ENCODE assay signal across 18 cellular contexts in genomic region chr7:133477786-133478185, GRCh38.
DNase-seq lines count a peak whose midpoint lies in the region; ATAC-seq and TF ChIP-seq lines count a peak whose summit lies in the region.
"Had no signal": no experiment of that assay in that cellular context is flagged by ENCODE, and none has a peak within 500 bp of the region (broad histone marks: within the 10 kb centered on the region; RNA-seq: fewer than 3 reads in every experiment).

No MANE protein-coding gene starts in this region.

- no peak for ATAC-seq in natural killer cell
- ATAC-seq in natural killer cell treated with Interleukin-12 subunit alpha and Interleukin-12 subunit beta and Interleukin-15 and Interleukin-18, amount 100 ng/mL, for 72 hours = no peak
- ATAC-seq in effector memory CD8-positive, alpha-beta T cell (replicated peaks) = no peak
- ATAC-seq in stimulated activated naive CD8-positive, alpha-beta T cell treated with anti-CD3 and anti-CD28 coated beads, Interleukin-15, Interleukin-2, amounts not matched to agents 100 U/mL and 50 U/mL, for 24 hours = no peak
- ATAC-seq: HepG2 had no signal

- H3K4me3 Mint-ChIP-seq in natural killer cell = no peak overlapping the region
- H3K4me3 Mint-ChIP-seq in natural killer cell treated with Interleukin-12 subunit alpha and Interleukin-12 subunit beta and Interleukin-15 and Interleukin-18, amount 100 ng/mL, for 72 hours = no peak overlapping the region
- H3K4me3 Mint-ChIP-seq in effector memory CD8-positive, alpha-beta T cell = no peak overlapping the region
- no peak overlapping the region for H3K4me3 Mint-ChIP-seq in chondrocyte (ENCODE audit: unreplicated experiment)

- DNase-seq in natural killer cell = no peak
- DNase-seq in natural killer cell treated with Interleukin-12 subunit alpha and Interleukin-12 subunit beta and Interleukin-15 and Interleukin-18, amount 100 ng/mL, for 72 hours (ENCODE audit: low spot score) = no peak
- DNase-seq in G401 (ENCODE audit: low spot score) = peak; percentile 96
- peak; percentile 67 for DNase-seq in NCI-H2171 treated with DMSO at 0.1 percent for 48 hours (lab: John Stamatoyannopoulos, UW)
- no peak for DNase-seq in effector memory CD8-positive, alpha-beta T cell
- no peak for DNase-seq in stimulated activated naive CD8-positive, alpha-beta T cell treated with anti-CD3 and anti-CD28 coated beads, Interleukin-15, Interleukin-2, amounts not matched to agents 100 U/mL and 50 U/mL, for 24 hours
- no peak for DNase-seq in chondrocyte (ENCODE audit: low spot score)
- DNase-seq: ACHN, COR-L47, DMS153, KG1, NCI-H146, NCI-H2081 treated with DMSO at 0.1 percent for 48 hours, NCI-H748 treated with DMSO at 0.1 percent for 48 hours, PC-9, T-helper 1 cell, T-helper 9 cell had no signal

- H3K9me3 Mint-ChIP-seq in natural killer cell = peaks cover 2 to 6% of the 10 kb centered on the region in 2 donors
- no peaks in the 10 kb centered on the region for H3K9me3 Mint-ChIP-seq in natural killer cell treated with Interleukin-12 subunit alpha and Interleukin-12 subunit beta and Interleukin-15 and Interleukin-18, amount 100 ng/mL, for 72 hours
- no peaks in the 10 kb centered on the region for H3K9me3 Mint-ChIP-seq in effector memory CD8-positive, alpha-beta T cell
- peaks cover 4% of the 10 kb centered on the region for H3K9me3 Mint-ChIP-seq in chondrocyte (ENCODE audit: low read depth)

- intact Hi-C loops in natural killer cell (cut with micrococcal nuclease) = no loop called here

- H3K27ac Mint-ChIP-seq in natural killer cell (peak overlapping the region; percentile 70 to 83), chondrocyte (ENCODE audit: unreplicated experiment) (no peak overlapping the region)
- no peak overlapping the region for H3K27ac Mint-ChIP-seq in natural killer cell treated with Interleukin-12 subunit alpha and Interleukin-12 subunit beta and Interleukin-15 and Interleukin-18, amount 100 ng/mL, for 72 hours
- peak overlapping the region in 1 of 2 donors; percentile 38 for H3K27ac Mint-ChIP-seq in effector memory CD8-positive, alpha-beta T cell

- in situ Hi-C loops in G401 (cut with HindIII; ENCODE audit: low sequenced_read_pairs) = no loop called here

- H3K27me3 Mint-ChIP-seq in natural killer cell (ENCODE audit: low read depth in 2 of 2) (no peaks in the 10 kb centered on the region), chondrocyte (ENCODE audit: low read depth) (no peaks in the 10 kb centered on the region)
- H3K27me3 Mint-ChIP-seq in natural killer cell treated with Interleukin-12 subunit alpha and Interleukin-12 subunit beta and Interleukin-15 and Interleukin-18, amount 100 ng/mL, for 72 hours = no peaks in the 10 kb centered on the region
- no peaks in the 10 kb centered on the region for H3K27me3 Mint-ChIP-seq in effector memory CD8-positive, alpha-beta T cell

- peaks cover 7% of the 10 kb centered on the region for H3K36me3 Mint-ChIP-seq in natural killer cell
- H3K36me3 Mint-ChIP-seq in natural killer cell treated with Interleukin-12 subunit alpha and Interleukin-12 subunit beta and Interleukin-15 and Interleukin-18, amount 100 ng/mL, for 72 hours = no peaks in the 10 kb centered on the region
- H3K36me3 Mint-ChIP-seq in effector memory CD8-positive, alpha-beta T cell (ENCODE audit: insufficient read depth) = peaks cover 7% of the 10 kb centered on the region
- peaks cover 3% of the 10 kb centered on the region for H3K36me3 Mint-ChIP-seq in chondrocyte (ENCODE audit: low read depth)

- TF ChIP-seq CTCF in natural killer cell (IDR thresholded peaks at IDR 0.05) = no peak
- no peak for TF ChIP-seq CTCF in chondrocyte (IDR thresholded peaks at IDR 0.05)

- H3K4me1 Mint-ChIP-seq in natural killer cell = peaks cover 60% of the 10 kb centered on the region in 2 donors
- H3K4me1 Mint-ChIP-seq in natural killer cell treated with Interleukin-12 subunit alpha and Interleukin-12 subunit beta and Interleukin-15 and Interleukin-18, amount 100 ng/mL, for 72 hours (ENCODE audit: low read depth in 2 of 2) = peaks cover 44 to 50% of the 10 kb centered on the region in 2 donors
- peaks cover 26 to 42% of the 10 kb centered on the region in 2 donors for H3K4me1 Mint-ChIP-seq in effector memory CD8-positive, alpha-beta T cell (ENCODE audit: low read depth in 2 of 2)
- H3K4me1 Mint-ChIP-seq in chondrocyte (ENCODE audit: low read depth) = peaks cover 11% of the 10 kb centered on the region

Comparison
In these comparisons a context has a peak if more than half of its experiments do, and no peak if none do; other contexts are left out.
1. H3K27ac Mint-ChIP-seq: peak in natural killer cell (2 of 2); none in natural killer cell treated with Interleukin-12 subunit alpha and Interleukin-12 subunit beta and Interleukin-15 and Interleukin-18, amount 100 ng/mL, for 72 hours (0 of 2) and chondrocyte (single experiment).
2. DNase-seq: peak in G401 (single experiment) and NCI-H2171 treated with DMSO at 0.1 percent for 48 hours (single experiment); none in natural killer cell (single experiment), natural killer cell treated with Interleukin-12 subunit alpha and Interleukin-12 subunit beta and Interleukin-15 and Interleukin-18, amount 100 ng/mL, for 72 hours (single experiment), effector memory CD8-positive, alpha-beta T cell (0 of 3), stimulated activated naive CD8-positive, alpha-beta T cell treated with anti-CD3 and anti-CD28 coated beads, Interleukin-15, Interleukin-2, amounts not matched to agents 100 U/mL and 50 U/mL, for 24 hours (single experiment) and chondrocyte (single experiment).